ENCODE assay signal across 14 cellular contexts in the genomic region with DNA sequence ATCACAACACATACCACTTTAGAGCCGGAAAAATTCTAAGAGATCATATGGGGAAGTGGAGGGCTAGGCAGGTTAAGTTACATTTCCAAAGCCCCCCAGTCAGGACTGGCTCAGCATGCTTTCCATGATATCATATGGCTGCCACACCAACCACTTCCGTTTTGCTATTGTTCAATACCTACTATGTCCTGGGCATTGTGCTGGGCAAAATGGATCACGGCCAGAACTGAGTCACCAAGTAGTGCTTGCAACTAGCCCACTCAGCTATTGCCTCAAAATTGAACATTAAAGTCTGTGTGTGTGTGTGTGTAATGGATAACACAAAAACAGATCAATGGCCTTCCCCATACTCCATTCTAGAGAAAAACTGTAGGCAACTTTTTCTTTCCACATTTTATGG. TPM values are rescaled to one million over a fixed set of nuclear protein-coding genes. Genes with fewer than 3 reads are reported as not detected.
"Had no signal": no experiment of that assay in that cellular context is flagged by ENCODE, and none has a peak within 500 bp of the region (broad histone marks: within the 10 kb centered on the region; RNA-seq: fewer than 3 reads in every experiment).

No MANE protein-coding gene starts in this region.

- DNase-seq: activated CD4-positive, alpha-beta memory T cell treated with anti-CD3 and anti-CD28 coated beads for 36 hours; activated CD4-positive, alpha-beta T cell treated with anti-CD3 and anti-CD28 coated beads for 1 hour; activated naive CD8-positive, alpha-beta T cell treated with anti-CD3 and anti-CD28 coated beads, Interleukin-2, amount 10 ng/mL, durations not matched to agents 7 days and 5 days; activated T-cell treated with anti-CD3 and anti-CD28 coated beads, Interleukin-2, amount 50 U/mL, for 48 hours; anterior cingulate cortex; effector CD8-positive, alpha-beta T cell; left colon; naive B cell; small intestine; uterus had no signal

- H3K4me1 ChIP-seq: parathyroid adenoma, right atrium auricular region, uterus had no signal

- H3K4me3 ChIP-seq: cardiac muscle cell, lung, right atrium auricular region, uterus had no signal

- H3K36me3 ChIP-seq: cardiac muscle cell, right atrium auricular region, uterus had no signal

- H2AFZ ChIP-seq: parathyroid adenoma had no signal

- H3K79me2 ChIP-seq: parathyroid adenoma had no signal

- H3K27me3 ChIP-seq: cardiac muscle cell, right atrium auricular region had no signal

- ATAC-seq: left colon had no signal

- H3K9me3 ChIP-seq: right atrium auricular region, uterus had no signal

- H3K27ac ChIP-seq: cardiac muscle cell, parathyroid adenoma, right atrium auricular region, uterus had no signal

- H3K9ac ChIP-seq: parathyroid adenoma had no signal

RNA-seq across cellular contexts. Expression of a gene that starts 22.7 kb away (rescaled TPM):
- total RNA-seq: activated naive CD8-positive, alpha-beta T cell treated with anti-CD3 and anti-CD28 coated beads, Interleukin-2, amount 10 ng/mL, durations not matched to agents 7 days and 5 days; cardiac muscle cell had no signal
- polyA plus RNA-seq: cardiac muscle cell had no signal
